ENCODE assay signal across 8 cellular contexts in genomic region chr18:9827856-9828793, GRCh38. TPM values are rescaled to one million over a fixed set of nuclear protein-coding genes. Genes with fewer than 3 reads are reported as not detected.
DNase-seq lines count a peak whose midpoint lies in the region; ATAC-seq, FAIRE-seq and TF ChIP-seq lines count a peak whose summit lies in the region.

No MANE protein-coding gene starts in this region.

- DNase-seq in activated naive CD4-positive, alpha-beta T cell treated with anti-CD3 and anti-CD28 coated beads for 36 hours = peak; percentile 23
- DNase-seq in activated naive CD4-positive, alpha-beta T cell (lab: John Stamatoyannopoulos, UW) = no peak
- peak; percentile 100 for DNase-seq in amniotic epithelial cell (ENCODE audit: low read depth)
- peak; percentile 90 for DNase-seq in kidney tubule cell (ENCODE audit: low spot score)
- peak; percentile 94 for DNase-seq in urothelium cell line (ENCODE audit: low spot score)
- DNase-seq in kidney = no peak
- DNase-seq in stimulated activated naive CD4-positive, alpha-beta T cell (lab: John Stamatoyannopoulos, UW) = no peak

- no peaks in the 10 kb centered on the region for H3K9me3 Mint-ChIP-seq in activated naive CD4-positive, alpha-beta T cell treated with anti-CD3 and anti-CD28 coated beads for 36 hours

- CTCF ChIA-PET in activated naive CD4-positive, alpha-beta T cell treated with anti-CD3 and anti-CD28 coated beads for 36 hours (lab: Charles Lee) = no interaction called here

- H3K27me3 Mint-ChIP-seq in activated naive CD4-positive, alpha-beta T cell treated with anti-CD3 and anti-CD28 coated beads for 36 hours (ENCODE audit: low read depth) = peaks cover 2% of the 10 kb centered on the region

- H3K27ac Mint-ChIP-seq in activated naive CD4-positive, alpha-beta T cell treated with anti-CD3 and anti-CD28 coated beads for 36 hours = no peak overlapping the region

- H3K36me3 ChIP-seq in kidney (ENCODE audit: control insufficient read depth in 1 of 2, insufficient read depth in 2 of 2, low read length in 2 of 2) = no peaks in the 10 kb centered on the region

- peaks cover 14 to 26% of the 10 kb centered on the region in 2 donors for H3K4me1 ChIP-seq in kidney (ENCODE audit: control insufficient read depth in 1 of 2, insufficient read depth in 1 of 2, low read depth in 1 of 2, low read length in 2 of 2)

- no peaks in the 10 kb centered on the region for H3K36me3 Mint-ChIP-seq in activated naive CD4-positive, alpha-beta T cell treated with anti-CD3 and anti-CD28 coated beads for 36 hours (ENCODE audit: low read depth)

- TF ChIP-seq CTCF in kidney (IDR thresholded peaks at IDR 0.05; ENCODE audit: borderline replicate concordance, extremely low read depth, insufficient read depth) = no peak

- peak overlapping the region in 1 of 2 donors; percentile 23 for H3K27ac ChIP-seq in kidney (ENCODE audit: low read depth in 2 of 2, low read length in 2 of 2)

- no peak overlapping the region for H3K4me3 Mint-ChIP-seq in activated naive CD4-positive, alpha-beta T cell treated with anti-CD3 and anti-CD28 coated beads for 36 hours

- H3K4me3 ChIP-seq in kidney (ENCODE audit: low read length in 2 of 2) = no peak overlapping the region

- no peak for ATAC-seq in HG03342 (IDR thresholded peaks at IDR 0.05; ENCODE audit: unreplicated experiment)

- H3K9ac ChIP-seq in kidney (ENCODE audit: low read length in 2 of 2) = no peak overlapping the region

- intact Hi-C loops in activated naive CD4-positive, alpha-beta T cell treated with anti-CD3 and anti-CD28 coated beads for 36 hours (cut with micrococcal nuclease) = no loop called here
- intact Hi-C loops in kidney (cut with DNase I) = no loop called here

- H3K9me3 ChIP-seq in kidney (ENCODE audit: control insufficient read depth in 1 of 2, low read length in 2 of 2) = no peaks in the 10 kb centered on the region

- H3K4me1 Mint-ChIP-seq in activated naive CD4-positive, alpha-beta T cell treated with anti-CD3 and anti-CD28 coated beads for 36 hours (ENCODE audit: low read depth) = no peaks in the 10 kb centered on the region

- FAIRE-seq in urothelium cell line (lab: Jason Lieb, UNC) = no peak
- no peak for FAIRE-seq in kidney (lab: Jason Lieb, UNC)

RNA-seq across cellular contexts. Expression of gene TXNDC2, which starts 57.6 kb away (rescaled TPM):
- not detected for total RNA-seq in activated naive CD4-positive, alpha-beta T cell treated with anti-CD3 and anti-CD28 coated beads for 36 hours
- 0.16 TPM for total RNA-seq in kidney
- polyA plus RNA-seq in kidney (ENCODE audit: insufficient read depth, low read depth, low replicate concordance) = not detected

Comparison
In these comparisons a context has a peak if more than half of its experiments do, and no peak if none do; other contexts are left out.
1. DNase-seq: peak in activated naive CD4-positive, alpha-beta T cell treated with anti-CD3 and anti-CD28 coated beads for 36 hours (single experiment), amniotic epithelial cell (single experiment), kidney tubule cell (single experiment) and urothelium cell line (single experiment); none in activated naive CD4-positive, alpha-beta T cell (0 of 4), kidney (single experiment) and stimulated activated naive CD4-positive, alpha-beta T cell (0 of 6).